In the genomic region with DNA sequence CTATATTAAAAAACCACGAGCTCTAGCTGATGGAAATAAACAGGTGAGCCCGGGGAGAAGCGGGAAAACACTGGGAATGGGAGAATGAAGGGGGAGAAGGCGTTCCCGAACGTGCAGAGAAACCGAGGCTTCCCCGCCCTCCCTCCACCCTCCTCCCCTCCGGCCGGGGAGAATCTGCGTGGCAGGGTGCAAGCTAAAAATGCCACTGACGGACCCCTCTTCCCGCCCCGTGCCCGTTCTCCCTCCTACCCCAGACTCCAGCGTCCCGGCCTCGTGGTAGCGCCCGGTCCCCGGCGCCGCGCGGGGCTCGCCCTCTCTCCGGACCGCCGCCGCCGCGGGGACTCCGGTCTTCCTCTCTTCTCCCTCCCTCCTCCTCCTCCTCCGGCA, we compare ENCODE assay signal across 8 cellular contexts.
DNase-seq lines count a peak whose midpoint lies in the region; FAIRE-seq and TF ChIP-seq lines count a peak whose summit lies in the region.

No MANE protein-coding gene starts in this region.

- TF ChIP-seq CTCF in AG04450 (IDR thresholded peaks at IDR 0.05; ENCODE audit: low read depth, low read length): no peak
- no peak for TF ChIP-seq CTCF in right atrium auricular region (IDR thresholded peaks at IDR 0.05)
- no peak for TF ChIP-seq CTCF in smooth muscle cell (IDR thresholded peaks at IDR 0.05; ENCODE audit: borderline replicate concordance, insufficient read depth, poor library complexity, severe bottlenecking)
- TF ChIP-seq CTCF in GM20000 (IDR thresholded peaks at IDR 0.05; ENCODE audit: extremely low read depth, missing control alignments): no peak

- WGBS in smooth muscle cell (ENCODE audit: low lambda C conversion rate): 0% methylated on average over 8 of the region's 34 CpGs

- H3K4me1 Mint-ChIP-seq in activated CD4-positive, alpha-beta memory T cell treated with anti-CD3 and anti-CD28 coated beads, Interleukin-2, amount 10 ng/mL, durations not matched to agents 7 days and 5 days: peaks cover 41% of the 10 kb centered on the region

- no peaks in the 10 kb centered on the region for H3K79me2 ChIP-seq in smooth muscle cell (ENCODE audit: low read depth)

- H3K27ac ChIP-seq in AG04450 (ENCODE audit: low read depth, low read length): no peak overlapping the region
- peak overlapping the region; percentile 98 to 100 for H3K27ac ChIP-seq in right atrium auricular region
- H3K27ac ChIP-seq in smooth muscle cell (ENCODE audit: low read depth): no peak overlapping the region

- H3K4me3 Mint-ChIP-seq in activated CD4-positive, alpha-beta memory T cell treated with anti-CD3 and anti-CD28 coated beads, Interleukin-2, amount 10 ng/mL, durations not matched to agents 7 days and 5 days: peak overlapping the region; percentile 90

- peak overlapping the region; percentile 58 for H3K27ac Mint-ChIP-seq in activated CD4-positive, alpha-beta memory T cell treated with anti-CD3 and anti-CD28 coated beads, Interleukin-2, amount 10 ng/mL, durations not matched to agents 7 days and 5 days

- no peaks in the 10 kb centered on the region for H3K27me3 Mint-ChIP-seq in activated CD4-positive, alpha-beta memory T cell treated with anti-CD3 and anti-CD28 coated beads, Interleukin-2, amount 10 ng/mL, durations not matched to agents 7 days and 5 days

- no peaks in the 10 kb centered on the region for H3K9me3 Mint-ChIP-seq in activated CD4-positive, alpha-beta memory T cell treated with anti-CD3 and anti-CD28 coated beads, Interleukin-2, amount 10 ng/mL, durations not matched to agents 7 days and 5 days

- CTCF ChIA-PET in AG04450 (lab: Charles Lee): interaction anchor here (2.6 kb wide), 1 partner anchor 8 kb away, joined by 24 read pairs; no protein-coding TSS in a partner anchor
- CTCF ChIA-PET in activated CD4-positive, alpha-beta memory T cell treated with anti-CD3 and anti-CD28 coated beads, Interleukin-2, amount 10 ng/mL, durations not matched to agents 7 days and 5 days (lab: Charles Lee): interaction anchor here (5.8 kb wide), 1 partner anchor 8 kb away, joined by 79 read pairs; no protein-coding TSS in a partner anchor

- H3K9ac ChIP-seq in smooth muscle cell (ENCODE audit: low read depth): no peak overlapping the region

- peaks cover 15% of the 10 kb centered on the region for H3K27me3 ChIP-seq in AG04450 (ENCODE audit: control insufficient read depth, insufficient read depth, low read length)
- no peaks in the 10 kb centered on the region for H3K27me3 ChIP-seq in HAP-1 (ENCODE audit: low read depth)
- no peaks in the 10 kb centered on the region for H3K27me3 ChIP-seq in right atrium auricular region
- H3K27me3 ChIP-seq in smooth muscle cell (ENCODE audit: low read depth): peaks cover 20% of the 10 kb centered on the region

- H3K4me1 ChIP-seq in HAP-1: peaks cover 12% of the 10 kb centered on the region
- peaks cover 0 to 47% of the 10 kb centered on the region in 2 donors for H3K4me1 ChIP-seq in right atrium auricular region
- H3K4me1 ChIP-seq in smooth muscle cell (ENCODE audit: low read depth): no peaks in the 10 kb centered on the region

- peak overlapping the region; percentile 75 for H3K4me3 ChIP-seq in AG04450 (ENCODE audit: low read depth, low read length)
- H3K4me3 ChIP-seq in HAP-1: peak overlapping the region; percentile 70
- peak overlapping the region; percentile 74 to 81 for H3K4me3 ChIP-seq in right atrium auricular region
- H3K4me3 ChIP-seq in smooth muscle cell: peak overlapping the region; percentile 72

- H2AFZ ChIP-seq in smooth muscle cell (ENCODE audit: low read depth): peak overlapping the region; percentile 85

- no peaks in the 10 kb centered on the region for H4K20me1 ChIP-seq in smooth muscle cell (ENCODE audit: low read depth)

- H3K9me3 ChIP-seq in AG04450 (ENCODE audit: control insufficient read depth, insufficient read depth, low read length): no peaks in the 10 kb centered on the region
- H3K9me3 ChIP-seq in HAP-1: no peaks in the 10 kb centered on the region
- H3K9me3 ChIP-seq in right atrium auricular region: no peaks in the 10 kb centered on the region
- no peaks in the 10 kb centered on the region for H3K9me3 ChIP-seq in smooth muscle cell (replicated peaks; ENCODE audit: low read depth)

- H3K4me2 ChIP-seq in smooth muscle cell: peak overlapping the region; percentile 88

- H3K36me3 ChIP-seq in HAP-1 (replicated peaks) (no peaks in the 10 kb centered on the region), right atrium auricular region (no peaks in the 10 kb centered on the region), smooth muscle cell (ENCODE audit: low read depth) (no peaks in the 10 kb centered on the region)

- FAIRE-seq in RCC 7860 (lab: Jason Lieb, UNC): no peak

- in situ Hi-C loops in HAP-1 (cut with MboI; ENCODE audit: low sequenced_read_pairs) (loop anchor here (5.0 to 25.0 kb wide), 4 partner anchors 81 to 621 kb away; partner anchors contain the start of genes AK4, LEPR and LEPROT), KBM-7 (cut with MboI; ENCODE audit: low pct_unique_long_range_greater_than_20kb, low sequenced_read_pairs) (loop anchor here (25.0 kb wide), 1 partner anchor 146 kb away; no protein-coding TSS in a partner anchor)

- DNase-seq in AG04450 (ENCODE audit: low read depth, low spot score) (no peak), HAP-1 (ENCODE audit: low spot score in 2 of 2) (peak in 1 of 2 experiments; percentile 34), right atrium auricular region (ENCODE audit: low spot score) (no peak), smooth muscle cell (lab: John Stamatoyannopoulos, UW; ENCODE audit: unreplicated experiment) (no peak), RCC 7860 (ENCODE audit: low spot score) (no peak), KBM-7 (no peak), GM20000 (ENCODE audit: low spot score) (no peak)
- no peak for DNase-seq in activated CD4-positive, alpha-beta memory T cell treated with anti-CD3 and anti-CD28 coated beads, Interleukin-2, amount 10 ng/mL, durations not matched to agents 7 days and 5 days

- no peaks in the 10 kb centered on the region for H3K36me3 Mint-ChIP-seq in activated CD4-positive, alpha-beta memory T cell treated with anti-CD3 and anti-CD28 coated beads, Interleukin-2, amount 10 ng/mL, durations not matched to agents 7 days and 5 days (ENCODE audit: low read depth)

- H3F3A ChIP-seq in smooth muscle cell (ENCODE audit: low read depth): peaks cover 4% of the 10 kb centered on the region

- POLR2A ChIA-PET in AG04450 (lab: Yijun Ruan, JAX): no interaction called here
- POLR2A ChIA-PET in activated CD4-positive, alpha-beta memory T cell treated with anti-CD3 and anti-CD28 coated beads, Interleukin-2, amount 10 ng/mL, durations not matched to agents 7 days and 5 days (lab: Charles Lee): interaction anchor here (0.8 to 1.2 kb wide), 4 partner anchors 9 to 104 kb away, joined by 3 to 4 read pairs (median 4); partner anchors contain the start of gene JAK1

Comparison
In these comparisons a context has a peak if more than half of its experiments do, and no peak if none do; other contexts are left out.
1. H3K27ac ChIP-seq: peak in right atrium auricular region (2 of 2); none in AG04450 (single experiment) and smooth muscle cell (single experiment).
2. Peak in every context shown above with its lines, with median percentiles within 50 percentile points of each other: H3K4me3 ChIP-seq.